Comparison of ENCODE assay signal across 12 cellular contexts in genomic region chr12:58873496-58873895, GRCh38.
"Had no signal": no experiment of that assay in that cellular context is flagged by ENCODE, and none has a peak within 500 bp of the region (broad histone marks: within the 10 kb centered on the region; RNA-seq: fewer than 3 reads in every experiment).

No MANE protein-coding gene starts in this region.

- H3K27ac ChIP-seq: testis had no signal

- H3K4me1 ChIP-seq: testis had no signal

- H3K9me3 ChIP-seq: testis had no signal

- H3K4me3 ChIP-seq: testis had no signal

- ATAC-seq: activated CD4-positive, CD25-positive, alpha-beta regulatory T cell treated with anti-CD3 and anti-CD28 coated beads, Interleukin-2, amount 50 U/mL, for 24 hours; activated CD8-positive, alpha-beta memory T cell treated with anti-CD3 and anti-CD28 coated beads, Interleukin-2, amount 10 ng/mL, durations not matched to agents 7 days and 5 days; left lobe of liver; stimulated activated naive CD8-positive, alpha-beta T cell treated with anti-CD3 and anti-CD28 coated beads, Interleukin-15, Interleukin-2, amounts not matched to agents 100 U/mL and 50 U/mL, for 24 hours had no signal

- DNase-seq: activated CD4-positive, alpha-beta T cell treated with anti-CD3 and anti-CD28 coated beads, Interleukin-2, amount 50 U/mL, for 4 hours; activated CD8-positive, alpha-beta memory T cell treated with anti-CD3 and anti-CD28 coated beads, Interleukin-2, amount 10 ng/mL, durations not matched to agents 7 days and 5 days; activated effector memory CD4-positive, alpha-beta T cell treated with anti-CD3 and anti-CD28 coated beads, Interleukin-2, amount 50 U/mL, for 16 hours; activated T-cell treated with anti-CD3 and anti-CD28 coated beads, Interleukin-2, amount 50 U/mL, for 24 hours; caudate nucleus; glutamatergic neuron; stimulated activated CD4-positive, alpha-beta T cell treated with anti-CD3 and anti-CD28 coated beads, Interleukin-2, amount 100 ng/mL, for 48 hours; stimulated activated naive CD8-positive, alpha-beta T cell treated with anti-CD3 and anti-CD28 coated beads, Interleukin-15, Interleukin-2, amounts not matched to agents 100 U/mL and 50 U/mL, for 24 hours; SW 1271; testis had no signal

- H3K27me3 ChIP-seq: testis had no signal
